In the genomic region with DNA sequence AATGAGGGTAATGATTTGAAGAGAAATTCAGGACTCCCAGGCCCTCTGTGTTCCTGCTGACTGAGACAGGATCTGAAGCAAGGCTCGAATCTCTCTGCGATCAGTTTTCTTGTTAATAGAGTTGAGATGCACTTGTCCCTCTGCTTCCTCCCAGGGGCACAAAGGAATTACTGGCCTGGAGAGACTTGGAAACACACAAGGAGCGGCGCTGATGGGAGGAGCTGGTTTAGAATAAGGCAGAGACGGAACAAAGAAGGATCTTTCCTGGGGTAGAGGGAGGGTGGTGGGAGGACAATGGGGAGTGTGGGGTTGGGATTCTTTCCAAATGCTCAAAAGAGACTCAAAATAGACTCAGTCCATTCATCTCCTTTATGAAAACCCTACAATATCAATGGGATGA, we compare ENCODE assay signal across 26 cellular contexts.
"Had no signal": no experiment of that assay in that cellular context is flagged by ENCODE, and none has a peak within 500 bp of the region (broad histone marks: within the 10 kb centered on the region; RNA-seq: fewer than 3 reads in every experiment).

No MANE protein-coding gene starts in this region.

- H3K36me3 ChIP-seq: brain microvascular endothelial cell, colonic mucosa, gastrocnemius medialis, heart right ventricle, lower lobe of right lung, ovary, right lobe of liver, stomach had no signal

- H3K27ac ChIP-seq: brain microvascular endothelial cell, colonic mucosa, gastrocnemius medialis, heart right ventricle, lower lobe of right lung, ovary, right lobe of liver, stomach, testis had no signal

- DNase-seq: activated CD4-positive, alpha-beta T cell treated with anti-CD3 and anti-CD28 coated beads, Interleukin-2, amount 50 U/mL, for 1 hour; activated CD8-positive, alpha-beta memory T cell treated with anti-CD3 and anti-CD28 coated beads, Interleukin-2, amount 50 U/mL, for 4 hours; activated effector memory CD4-positive, alpha-beta T cell treated with Interleukin-2 at 50 U/mL for 16 hours; activated naive CD4-positive, alpha-beta T cell treated with anti-CD3 and anti-CD28 coated beads, Interleukin-2, amount 10 ng/mL, durations not matched to agents 7 days and 5 days; activated naive CD8-positive, alpha-beta T cell treated with anti-CD3 and anti-CD28 coated beads, Interleukin-2, amount 50 U/mL, for 24 hours; activated T-cell treated with anti-CD3 and anti-CD28 coated beads, Interleukin-2, amount 50 U/mL, for 4 hours; anterior cingulate cortex; brain microvascular endothelial cell; colonic mucosa; gastrocnemius medialis; heart right ventricle; lower lobe of right lung; ovary; right lobe of liver; SK-N-SH; stimulated activated CD4-positive, alpha-beta T cell treated with anti-CD3 and anti-CD28 coated beads, Interleukin-4, amount 100 ng/mL, for 24 hours; stomach; T-cell; T-helper 9 cell; testis had no signal

- H3K4me2 ChIP-seq: SK-N-SH, smooth muscle cell had no signal

- H3K4me1 ChIP-seq: colonic mucosa, heart right ventricle, lower lobe of right lung, right lobe of liver, testis had no signal

- H3K9me2 ChIP-seq: SK-N-SH had no signal

- ATAC-seq: activated CD4-positive, CD25-positive, alpha-beta regulatory T cell treated with anti-CD3 and anti-CD28 coated beads, Interleukin-2, amount 50 U/mL, for 24 hours; activated naive CD8-positive, alpha-beta T cell treated with anti-CD3 and anti-CD28 coated beads, Interleukin-2, amount 50 U/mL, for 24 hours; activated T-cell treated with anti-CD3 and anti-CD28 coated beads, Interleukin-2, amount 50 U/mL, for 4 hours; gastrocnemius medialis; heart right ventricle; lower lobe of right lung; right lobe of liver; stimulated activated effector memory CD8-positive, alpha-beta T cell treated with anti-CD3 and anti-CD28 coated beads, Interleukin-12 subunit alpha, Interleukin-12 subunit beta, amount 100 ng/mL, for 72 hours; T-cell had no signal

- H3K4me3 ChIP-seq: colonic mucosa, gastrocnemius medialis, heart right ventricle, lower lobe of right lung, ovary, right lobe of liver, smooth muscle cell, stomach, testis had no signal

- H3K4me1 Mint-ChIP-seq: activated naive CD4-positive, alpha-beta T cell treated with anti-CD3 and anti-CD28 coated beads, Interleukin-2, amount 10 ng/mL, durations not matched to agents 7 days and 5 days; activated naive CD8-positive, alpha-beta T cell treated with anti-CD3 and anti-CD28 coated beads, Interleukin-2, amount 50 U/mL, for 24 hours; mesothelial cell of epicardium; stimulated activated effector memory CD8-positive, alpha-beta T cell treated with anti-CD3 and anti-CD28 coated beads, Interleukin-12 subunit alpha, Interleukin-12 subunit beta, amount 100 ng/mL, for 72 hours had no signal

- H3K9ac ChIP-seq: SK-N-SH had no signal

- H3K27me3 ChIP-seq: brain microvascular endothelial cell, colonic mucosa, gastrocnemius medialis, ovary, right lobe of liver, stomach, testis had no signal

- H3K27me3 Mint-ChIP-seq: activated naive CD4-positive, alpha-beta T cell treated with anti-CD3 and anti-CD28 coated beads, Interleukin-2, amount 10 ng/mL, durations not matched to agents 7 days and 5 days; activated naive CD8-positive, alpha-beta T cell treated with anti-CD3 and anti-CD28 coated beads, Interleukin-2, amount 50 U/mL, for 24 hours; central memory CD8-positive, alpha-beta T cell; T-cell; type B pancreatic cell had no signal

- H3K9me3 ChIP-seq: colonic mucosa, gastrocnemius medialis, heart right ventricle, lower lobe of right lung, ovary, right lobe of liver, SK-N-SH, stomach, testis had no signal

- H3K27ac Mint-ChIP-seq: activated naive CD4-positive, alpha-beta T cell treated with anti-CD3 and anti-CD28 coated beads, Interleukin-2, amount 10 ng/mL, durations not matched to agents 7 days and 5 days; activated naive CD8-positive, alpha-beta T cell treated with anti-CD3 and anti-CD28 coated beads, Interleukin-2, amount 50 U/mL, for 24 hours; mesothelial cell of epicardium; stimulated activated effector memory CD8-positive, alpha-beta T cell treated with anti-CD3 and anti-CD28 coated beads, Interleukin-12 subunit alpha, Interleukin-12 subunit beta, amount 100 ng/mL, for 72 hours; T-cell; type B pancreatic cell had no signal

- H3K9me3 Mint-ChIP-seq: activated naive CD8-positive, alpha-beta T cell treated with anti-CD3 and anti-CD28 coated beads, Interleukin-2, amount 50 U/mL, for 24 hours; central memory CD8-positive, alpha-beta T cell; mesothelial cell of epicardium; T-cell; type B pancreatic cell had no signal

- H3K36me3 Mint-ChIP-seq: activated naive CD4-positive, alpha-beta T cell treated with anti-CD3 and anti-CD28 coated beads, Interleukin-2, amount 10 ng/mL, durations not matched to agents 7 days and 5 days; mesothelial cell of epicardium; stimulated activated effector memory CD8-positive, alpha-beta T cell treated with anti-CD3 and anti-CD28 coated beads, Interleukin-12 subunit alpha, Interleukin-12 subunit beta, amount 100 ng/mL, for 72 hours; T-cell; type B pancreatic cell had no signal

- H3K4me3 Mint-ChIP-seq: activated naive CD4-positive, alpha-beta T cell treated with anti-CD3 and anti-CD28 coated beads, Interleukin-2, amount 10 ng/mL, durations not matched to agents 7 days and 5 days; activated naive CD8-positive, alpha-beta T cell treated with anti-CD3 and anti-CD28 coated beads, Interleukin-2, amount 50 U/mL, for 24 hours; activated T-cell treated with anti-CD3 and anti-CD28 coated beads, Interleukin-2, amount 50 U/mL, for 4 hours; central memory CD8-positive, alpha-beta T cell; mesothelial cell of epicardium; stimulated activated effector memory CD8-positive, alpha-beta T cell treated with anti-CD3 and anti-CD28 coated beads, Interleukin-12 subunit alpha, Interleukin-12 subunit beta, amount 100 ng/mL, for 72 hours; T-cell; type B pancreatic cell had no signal
